Comparison of ENCODE assay signal across 24 cellular contexts in genomic region chr1:25482211-25482610, GRCh38. TPM values are rescaled to one million over a fixed set of nuclear protein-coding genes. Genes with fewer than 3 reads are reported as not detected.
DNase-seq lines count a peak whose midpoint lies in the region; ATAC-seq and TF ChIP-seq lines count a peak whose summit lies in the region.
"Had no signal": no experiment of that assay in that cellular context is flagged by ENCODE, and none has a peak within 500 bp of the region (broad histone marks: within the 10 kb centered on the region; RNA-seq: fewer than 3 reads in every experiment).

No MANE protein-coding gene starts in this region.

- ATAC-seq in activated T-cell treated with anti-CD3 and anti-CD28 coated beads, Interleukin-2, amount 50 U/mL, for 4 hours, result no peak
- ATAC-seq in T-cell (replicated peaks in 1 of 4) (no peak), GM19463 (IDR thresholded peaks at IDR 0.05; ENCODE audit: unreplicated experiment) (no peak)
- ATAC-seq: HepG2; natural killer cell treated with Interleukin-12 subunit alpha and Interleukin-12 subunit beta and Interleukin-15 and Interleukin-18, amount 100 ng/mL, for 72 hours; WTC11 had no signal

- CTCF ChIA-PET in T-cell (lab: Charles Lee), result no interaction called here
- CTCF ChIA-PET in Caco-2 (lab: Charles Lee), result interaction anchor here (0.5 kb wide), 1 partner anchor 12 kb away, joined by 3 read pairs; no protein-coding TSS in a partner anchor

- H2AFZ ChIP-seq in trophoblast cell (ENCODE audit: insufficient read depth, low read length, poor library complexity), result no peak overlapping the region
- H2AFZ ChIP-seq: GM23248 had no signal

- H3K4ac ChIP-seq in trophoblast cell (ENCODE audit: low read depth, low read length), result no peak overlapping the region

- no peaks in the 10 kb centered on the region for H3K79me2 ChIP-seq in trophoblast cell (ENCODE audit: control insufficient read depth, insufficient read depth, low read length, poor library complexity)

- H2BK5ac ChIP-seq in trophoblast cell (ENCODE audit: low read depth, low read length, poor library complexity), result no peak overlapping the region

- H3K4me3 ChIP-seq in left ventricle myocardium inferior (no peak overlapping the region), trophoblast cell (ENCODE audit: low read depth, low read length) (no peak overlapping the region), Caco-2 (ENCODE audit: low read depth, low read length) (no peak overlapping the region)
- H3K4me3 ChIP-seq: BLaER1, GM23248, SK-N-MC had no signal

- peaks cover 23% of the 10 kb centered on the region for H3K36me3 ChIP-seq in left ventricle myocardium inferior
- H3K36me3 ChIP-seq in trophoblast cell (ENCODE audit: control insufficient read depth in 1 of 2, insufficient read depth in 2 of 2, low read length in 2 of 2), result peaks cover 5 to 11% of the 10 kb centered on the region in 2 experiments
- no peaks in the 10 kb centered on the region; the same call in 1 of the 2 replicates for H3K36me3 ChIP-seq in Caco-2 (ENCODE audit: control insufficient read depth, insufficient read depth, low read length)

- no peak overlapping the region for H2AK5ac ChIP-seq in trophoblast cell (ENCODE audit: low read length)

- H3K27ac Mint-ChIP-seq in T-cell (peak overlapping the region; percentile 4 to 66), Caco-2 (ENCODE audit: unreplicated experiment) (no peak overlapping the region)
- H3K27ac Mint-ChIP-seq: activated naive CD4-positive, alpha-beta T cell treated with anti-CD3 and anti-CD28 coated beads for 36 hours; natural killer cell treated with Interleukin-12 subunit alpha and Interleukin-12 subunit beta and Interleukin-15 and Interleukin-18, amount 100 ng/mL, for 72 hours; T-helper 2 cell treated with Interferon-gamma antibody and Interleukin-4, amounts not matched to agents 5 μg/mL and 100 μg/mL, for 36 hours had no signal

- no peak for DNase-seq in activated T-cell treated with anti-CD3 and anti-CD28 coated beads, Interleukin-2, amount 50 U/mL, for 4 hours
- no peak for DNase-seq in activated T-cell treated with anti-CD3 and anti-CD28 coated beads, Interleukin-2, amount 50 U/mL, for 48 hours
- DNase-seq in T-cell, result no peak
- no peak for DNase-seq in left ventricle myocardium inferior
- no peak for DNase-seq in trophoblast cell
- no peak for DNase-seq in Caco-2
- DNase-seq in head of caudate nucleus, result no peak
- DNase-seq: activated CD4-positive, alpha-beta T cell treated with anti-CD3 and anti-CD28 coated beads, Interleukin-2, amount 50 U/mL, for 4 hours; activated naive CD4-positive, alpha-beta T cell treated with anti-CD3 and anti-CD28 coated beads for 36 hours; activated T-cell treated with anti-CD3 and anti-CD28 coated beads for 4 hours; effector CD8-positive, alpha-beta T cell; GM23248; NCI-H2081 treated with DMSO at 0.1 percent for 48 hours; NCI-H510A; posterior cingulate gyrus; substantia nigra had no signal

- H3K4me2 ChIP-seq in trophoblast cell (ENCODE audit: low read length), result no peak overlapping the region
- H3K4me2 ChIP-seq: BLaER1 had no signal

- no peaks in the 10 kb centered on the region for H3K9me3 Mint-ChIP-seq in activated T-cell treated with anti-CD3 and anti-CD28 coated beads, Interleukin-2, amount 50 U/mL, for 4 hours
- no peaks in the 10 kb centered on the region for H3K9me3 Mint-ChIP-seq in T-cell
- no peaks in the 10 kb centered on the region for H3K9me3 Mint-ChIP-seq in Caco-2 (ENCODE audit: unreplicated experiment)
- H3K9me3 Mint-ChIP-seq: activated naive CD4-positive, alpha-beta T cell treated with anti-CD3 and anti-CD28 coated beads for 36 hours; natural killer cell treated with Interleukin-12 subunit alpha and Interleukin-12 subunit beta and Interleukin-15 and Interleukin-18, amount 100 ng/mL, for 72 hours; T-helper 2 cell treated with Interferon-gamma antibody and Interleukin-4, amounts not matched to agents 5 μg/mL and 100 μg/mL, for 36 hours; WTC11 had no signal

- peaks cover 10% of the 10 kb centered on the region for H3K4me1 Mint-ChIP-seq in activated T-cell treated with anti-CD3 and anti-CD28 coated beads, Interleukin-2, amount 50 U/mL, for 4 hours (ENCODE audit: low read depth)
- H3K4me1 Mint-ChIP-seq in T-cell, result peaks cover 25 to 32% (median 30%) of the 10 kb centered on the region in 3 donors
- H3K4me1 Mint-ChIP-seq in Caco-2 (ENCODE audit: low read depth, unreplicated experiment), result peaks cover 1% of the 10 kb centered on the region

- H3K18ac ChIP-seq in trophoblast cell (ENCODE audit: low read length), result no peak overlapping the region

- peak overlapping the region; percentile 83 for H3K27ac ChIP-seq in left ventricle myocardium inferior (replicated peaks)
- H3K27ac ChIP-seq in trophoblast cell (ENCODE audit: low read depth, low read length), result no peak overlapping the region
- H3K27ac ChIP-seq: BLaER1, GM23248, HL-60, SK-N-MC had no signal

- H2BK120ac ChIP-seq in trophoblast cell (ENCODE audit: insufficient read depth, low read length, poor library complexity), result no peak overlapping the region

- H3K4me1 ChIP-seq in left ventricle myocardium inferior, result peaks cover 45% of the 10 kb centered on the region
- H3K4me1 ChIP-seq in trophoblast cell (ENCODE audit: control insufficient read depth in 1 of 2, insufficient read depth in 2 of 2, low read length in 2 of 2), result peaks cover 0 to 4% of the 10 kb centered on the region in 2 experiments
- H3K4me1 ChIP-seq in Caco-2, result peaks cover 14% of the 10 kb centered on the region
- H3K4me1 ChIP-seq: BLaER1 had no signal

- no peak overlapping the region for H3K14ac ChIP-seq in trophoblast cell (ENCODE audit: low read length)

- H4K12ac ChIP-seq in trophoblast cell (ENCODE audit: low read depth, low read length), result no peak overlapping the region

- H3K23ac ChIP-seq in trophoblast cell (ENCODE audit: low read length), result no peak overlapping the region

- WGBS in trophoblast cell (ENCODE audit: extremely low coverage, insufficient coverage, insufficient read length), result no CpG with 5 or more reads among the region's 1 CpG

- POLR2A ChIA-PET in T-cell (lab: Charles Lee), result no interaction called here
- POLR2A ChIA-PET in Caco-2 (lab: Charles Lee), result no interaction called here

- H3K36me3 Mint-ChIP-seq in activated T-cell treated with anti-CD3 and anti-CD28 coated beads, Interleukin-2, amount 50 U/mL, for 4 hours (ENCODE audit: insufficient read depth), result peaks cover 20% of the 10 kb centered on the region
- H3K36me3 Mint-ChIP-seq in T-cell (peaks cover 35% of the 10 kb centered on the region), Caco-2 (ENCODE audit: insufficient read depth, unreplicated experiment) (no peaks in the 10 kb centered on the region)
- H3K36me3 Mint-ChIP-seq: natural killer cell treated with Interleukin-12 subunit alpha and Interleukin-12 subunit beta and Interleukin-15 and Interleukin-18, amount 100 ng/mL, for 72 hours; WTC11 had no signal

- no peak overlapping the region for H4K8ac ChIP-seq in trophoblast cell (ENCODE audit: low read depth, low read length)

- peak overlapping the region; percentile 16 for H3K4me3 Mint-ChIP-seq in activated T-cell treated with anti-CD3 and anti-CD28 coated beads, Interleukin-2, amount 50 U/mL, for 4 hours
- H3K4me3 Mint-ChIP-seq in T-cell, result no peak overlapping the region
- no peak overlapping the region for H3K4me3 Mint-ChIP-seq in Caco-2 (ENCODE audit: unreplicated experiment)
- H3K4me3 Mint-ChIP-seq: activated naive CD4-positive, alpha-beta T cell treated with anti-CD3 and anti-CD28 coated beads for 36 hours; natural killer cell treated with Interleukin-12 subunit alpha and Interleukin-12 subunit beta and Interleukin-15 and Interleukin-18, amount 100 ng/mL, for 72 hours; T-helper 2 cell treated with Interferon-gamma antibody and Interleukin-4, amounts not matched to agents 5 μg/mL and 100 μg/mL, for 36 hours; WTC11 had no signal

- H4K91ac ChIP-seq in trophoblast cell (ENCODE audit: low read depth, low read length), result peak overlapping the region; percentile 5

- H3K9me3 ChIP-seq in left ventricle myocardium inferior (replicated peaks), result no peaks in the 10 kb centered on the region
- no peaks in the 10 kb centered on the region for H3K9me3 ChIP-seq in trophoblast cell (ENCODE audit: insufficient read depth, low read depth, low read length)
- H3K9me3 ChIP-seq in Caco-2, result no peaks in the 10 kb centered on the region
- H3K9me3 ChIP-seq: BLaER1 had no signal

- no peak overlapping the region for H3K9ac ChIP-seq in trophoblast cell (ENCODE audit: low read length)
- H3K9ac ChIP-seq: BLaER1, GM23248 had no signal

- no peaks in the 10 kb centered on the region for H3K27me3 ChIP-seq in left ventricle myocardium inferior (ENCODE audit: low read depth)
- no peaks in the 10 kb centered on the region for H3K27me3 ChIP-seq in trophoblast cell (ENCODE audit: insufficient read depth, low read length)
- no peaks in the 10 kb centered on the region for H3K27me3 ChIP-seq in Caco-2 (replicated peaks; ENCODE audit: control insufficient read depth, insufficient read depth, low read length)
- H3K27me3 ChIP-seq: BLaER1 had no signal

- intact Hi-C loops in left ventricle myocardium inferior (cut with micrococcal nuclease) (no loop called here), Caco-2 (cut with micrococcal nuclease; ENCODE audit: unreplicated experiment) (no loop called here), head of caudate nucleus (cut with DNase I) (no loop called here)

- TF ChIP-seq CTCF in left ventricle myocardium inferior (IDR thresholded peaks at IDR 0.05; ENCODE audit: borderline replicate concordance) (no peak), Caco-2 (IDR thresholded peaks at IDR 0.05; ENCODE audit: insufficient read depth in 1 of 2, low read depth in 1 of 2, low read length in 1 of 2, severe bottlenecking in 1 of 2, unreplicated experiment in 1 of 2) (no peak)

- BruUV-seq in Caco-2 (replicated peaks; lab: Mats Ljungman, UMichigan), result no TSS peak

- no peak overlapping the region for H2BK12ac ChIP-seq in trophoblast cell (ENCODE audit: low read length)

- H3K79me1 ChIP-seq in trophoblast cell (ENCODE audit: low read length), result no peaks in the 10 kb centered on the region

- no peaks in the 10 kb centered on the region for H3K27me3 Mint-ChIP-seq in activated T-cell treated with anti-CD3 and anti-CD28 coated beads, Interleukin-2, amount 50 U/mL, for 4 hours (ENCODE audit: low read depth)
- H3K27me3 Mint-ChIP-seq in T-cell (no peaks in the 10 kb centered on the region), Caco-2 (ENCODE audit: insufficient read depth, unreplicated experiment) (no peaks in the 10 kb centered on the region)
- H3K27me3 Mint-ChIP-seq: natural killer cell treated with Interleukin-12 subunit alpha and Interleukin-12 subunit beta and Interleukin-15 and Interleukin-18, amount 100 ng/mL, for 72 hours had no signal

RNA-seq across cellular contexts. Expression of gene MACO1, which starts 51.5 kb away (rescaled TPM):
- total RNA-seq in activated T-cell treated with anti-CD3 and anti-CD28 coated beads, Interleukin-2, amount 50 U/mL, for 4 hours, result 10 to 100 TPM; 14.4 to 17.9 (median 16.4) TPM
- total RNA-seq in T-cell (10 to 100 TPM; 19.7 to 23.2 (median 21.5) TPM), left ventricle myocardium inferior (12.9 TPM), Caco-2 (2022) (16.8 TPM in 2 replicates)
- 26.7 and 26.9 TPM in 2 replicates for polyA plus RNA-seq in trophoblast cell (2013)
